In the genomic region with DNA sequence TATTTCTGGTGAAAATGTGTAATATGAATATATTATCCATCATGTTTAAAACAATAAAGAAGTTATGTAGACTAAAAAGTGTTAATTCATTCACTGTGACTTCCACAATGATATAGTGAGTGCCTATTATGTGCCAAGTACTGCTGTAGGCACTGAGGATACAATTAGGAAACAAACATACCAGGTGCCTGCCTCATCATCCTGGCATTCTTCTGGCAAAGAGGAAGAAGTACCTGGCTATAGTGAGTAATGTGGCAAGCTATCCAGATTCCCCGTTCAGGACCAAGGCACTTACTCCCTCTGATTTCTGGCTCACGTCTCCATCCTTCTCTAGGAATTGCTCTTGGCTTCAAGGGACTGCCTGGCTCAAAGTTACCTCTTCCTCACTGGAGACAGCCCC, we compare ENCODE assay signal across 21 cellular contexts.
DNase-seq lines count a peak whose midpoint lies in the region; ATAC-seq, FAIRE-seq and TF ChIP-seq lines count a peak whose summit lies in the region.
"Had no signal": no experiment of that assay in that cellular context is flagged by ENCODE, and none has a peak within 500 bp of the region (broad histone marks: within the 10 kb centered on the region; RNA-seq: fewer than 3 reads in every experiment).

No MANE protein-coding gene starts in this region.

- H3K9me3 ChIP-seq in osteoblast (ENCODE audit: low read depth, low read length): no peaks in the 10 kb centered on the region
- H3K9me3 ChIP-seq: A549, BLaER1, HAP-1 had no signal

- no peaks in the 10 kb centered on the region for H3K36me3 ChIP-seq in osteoblast (ENCODE audit: insufficient read depth, low read length)
- H3K36me3 ChIP-seq: BLaER1, HAP-1 had no signal

- H3K27me3 Mint-ChIP-seq in stimulated activated naive CD8-positive, alpha-beta T cell treated with anti-CD3 and anti-CD28 coated beads, Interleukin-15, amount 100 ng/mL, for 72 hours: peaks cover 12% of the 10 kb centered on the region

- peak; percentile 37 for DNase-seq in 8988T
- DNase-seq in HTR-8/SVneo (ENCODE audit: insufficient read length, low spot score): no peak
- DNase-seq in RWPE1 (ENCODE audit: low spot score): peak; percentile 80
- peak; percentile 50 to 75 for DNase-seq in foreskin keratinocyte
- DNase-seq in GF-D8 (lab: John Stamatoyannopoulos, UW): no peak
- no peak for DNase-seq in osteoblast (ENCODE audit: insufficient read length, low spot score, missing footprints)
- DNase-seq in stimulated activated naive CD8-positive, alpha-beta T cell treated with anti-CD3 and anti-CD28 coated beads, Interleukin-15, amount 100 ng/mL, for 72 hours: no peak
- no peak for DNase-seq in NCI-H446 (lab: John Stamatoyannopoulos, UW)
- DNase-seq: Calu3; CD4-positive, alpha-beta memory T cell; NCI-H1417 treated with DMSO at 0.1 percent for 48 hours; NCI-H187 treated with DMSO at 0.1 percent for 48 hours; NCI-H446 treated with DMSO at 0.1 percent for 48 hours; NCI-H69; NK-92 treated with Interleukin-12 subunit alpha and Interleukin-12 subunit beta, amount 100 ng/mL, for 24 hours; SIG-M5; T-cell had no signal

- TF ChIP-seq CTCF in RWPE1 (conservative IDR thresholded peaks at IDR 0.05; ENCODE audit: low read depth): no peak
- no peak for TF ChIP-seq CTCF in foreskin keratinocyte (conservative IDR thresholded peaks at IDR 0.05)
- no peak for TF ChIP-seq CTCF in osteoblast (IDR thresholded peaks at IDR 0.05; ENCODE audit: extremely low read depth, low read depth, low read length)

- no peak overlapping the region for H3K27ac Mint-ChIP-seq in stimulated activated naive CD8-positive, alpha-beta T cell treated with anti-CD3 and anti-CD28 coated beads, Interleukin-15, amount 100 ng/mL, for 72 hours
- H3K27ac Mint-ChIP-seq: CD4-positive, alpha-beta memory T cell; T-cell had no signal

- no peak overlapping the region for H2AFZ ChIP-seq in osteoblast (ENCODE audit: low read length)

- H3K9me3 Mint-ChIP-seq in stimulated activated naive CD8-positive, alpha-beta T cell treated with anti-CD3 and anti-CD28 coated beads, Interleukin-15, amount 100 ng/mL, for 72 hours: no peaks in the 10 kb centered on the region
- H3K9me3 Mint-ChIP-seq: T-cell had no signal

- no peak overlapping the region for H3K4me2 ChIP-seq in osteoblast (ENCODE audit: insufficient read depth, low read length)
- H3K4me2 ChIP-seq: A549, BLaER1 had no signal

- no peaks in the 10 kb centered on the region for H3K4me1 Mint-ChIP-seq in stimulated activated naive CD8-positive, alpha-beta T cell treated with anti-CD3 and anti-CD28 coated beads, Interleukin-15, amount 100 ng/mL, for 72 hours

- ATAC-seq in foreskin keratinocyte: peak; percentile 95
- no peak for ATAC-seq in stimulated activated naive CD8-positive, alpha-beta T cell treated with anti-CD3 and anti-CD28 coated beads, Interleukin-15, amount 100 ng/mL, for 72 hours
- ATAC-seq: SK-N-SH treated with all-trans-retinoic acid at 6 μM for 48 hours, T-cell had no signal

- no peak overlapping the region for H3K4me3 Mint-ChIP-seq in stimulated activated naive CD8-positive, alpha-beta T cell treated with anti-CD3 and anti-CD28 coated beads, Interleukin-15, amount 100 ng/mL, for 72 hours
- H3K4me3 Mint-ChIP-seq: CD4-positive, alpha-beta memory T cell; T-cell had no signal

- CTCF ChIA-PET in RWPE1 (lab: Yijun Ruan, JAX): interaction anchor here (0.5 to 2.1 kb wide), 2 partner anchors 11 to 25 kb away, joined by 3 to 6 read pairs; no protein-coding TSS in a partner anchor

- H3K4me1 ChIP-seq in foreskin keratinocyte: peaks cover 4% of the 10 kb centered on the region
- H3K4me1 ChIP-seq in osteoblast (ENCODE audit: insufficient read depth, low read length): no peaks in the 10 kb centered on the region
- H3K4me1 ChIP-seq: A549, HAP-1 had no signal

- peak; percentile 51 for FAIRE-seq in HTR-8/SVneo (lab: Jason Lieb, UNC)
- FAIRE-seq: A549 had no signal

- no peaks in the 10 kb centered on the region for H4K20me1 ChIP-seq in osteoblast (ENCODE audit: insufficient read depth, low read length)
- H4K20me1 ChIP-seq: BLaER1 had no signal

- H3K27me3 ChIP-seq in foreskin keratinocyte: no peaks in the 10 kb centered on the region
- H3K27me3 ChIP-seq in osteoblast (ENCODE audit: insufficient read depth, low read length): peaks cover 14% of the 10 kb centered on the region
- H3K27me3 ChIP-seq: BLaER1 had no signal

- POLR2A ChIA-PET in RWPE1 (lab: Yijun Ruan, JAX; ENCODE audit: low non-redundant PET): no interaction called here

- no peaks in the 10 kb centered on the region for H3K79me2 ChIP-seq in osteoblast (ENCODE audit: insufficient read depth, low read length)

- H3K4me3 ChIP-seq in osteoblast (ENCODE audit: insufficient read depth, low read length): no peak overlapping the region
- H3K4me3 ChIP-seq: A549, BLaER1, HAP-1 had no signal

- no peak overlapping the region for H3K27ac ChIP-seq in RWPE1
- no peak overlapping the region for H3K27ac ChIP-seq in foreskin keratinocyte
- H3K27ac ChIP-seq in osteoblast (ENCODE audit: low read depth, low read length): no peak overlapping the region
- H3K27ac ChIP-seq: A549, BLaER1 had no signal

Comparison
In these comparisons a context has a peak if more than half of its experiments do, and no peak if none do; other contexts are left out.
1. DNase-seq: peak in 8988T (single experiment), RWPE1 (single experiment) and foreskin keratinocyte (2 of 2); none in HTR-8/SVneo (single experiment), GF-D8 (single experiment), osteoblast (single experiment), stimulated activated naive CD8-positive, alpha-beta T cell treated with anti-CD3 and anti-CD28 coated beads, Interleukin-15, amount 100 ng/mL, for 72 hours (0 of 2) and NCI-H446 (0 of 2).